Comparison of ENCODE assay signal across 8 cellular contexts in the genomic region with DNA sequence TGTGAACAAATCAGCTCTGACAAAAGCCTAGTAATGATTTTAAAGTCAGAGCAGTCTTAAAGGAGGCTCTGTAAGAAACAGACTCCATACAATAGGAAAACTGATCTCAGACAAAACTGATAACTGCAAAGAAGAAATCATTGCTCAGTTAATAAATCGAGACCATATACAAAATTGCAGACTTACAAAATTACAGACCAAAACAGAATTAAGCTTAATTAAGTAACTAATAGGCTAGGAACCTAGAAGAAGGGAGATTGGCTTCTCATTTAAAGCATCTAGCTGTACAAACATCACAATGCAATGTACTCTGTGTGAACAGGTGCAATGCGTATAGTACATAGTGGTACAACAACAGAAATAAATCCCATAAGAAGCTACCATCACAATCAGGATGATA. TPM values are rescaled to one million over a fixed set of nuclear protein-coding genes. Genes with fewer than 3 reads are reported as not detected.
DNase-seq lines count a peak whose midpoint lies in the region; ATAC-seq, FAIRE-seq and TF ChIP-seq lines count a peak whose summit lies in the region.

No MANE protein-coding gene starts in this region.

- no peak for TF ChIP-seq POLR2A in IMR-90 (IDR thresholded peaks at IDR 0.05; ENCODE audit: low read depth, low read length)

- CTCF ChIA-PET in IMR-90 (lab: Yijun Ruan, JAX), result interaction anchor here (0.5 to 1.6 kb wide), 2 partner anchors 8 to 95 kb away, joined by 4 to 7 read pairs; no protein-coding TSS in a partner anchor

- no peak for TF ChIP-seq RAD21 in IMR-90 (IDR thresholded peaks at IDR 0.05; ENCODE audit: low read length)

- no peak for FAIRE-seq in astrocyte (lab: Jason Lieb, UNC)

- peaks cover 6 to 22% (median 12%) of the 10 kb centered on the region in 10 experiments; a peak in 17 of 20 replicates for H3K4me1 ChIP-seq in BLaER1 treated with 17β-estradiol and CSF1 and Interleukin-3, amounts not matched to agents 10 nM and 100 nM
- H3K4me1 ChIP-seq in IMR-90 (ENCODE audit: control insufficient read depth, insufficient read depth, low read length) (no peaks in the 10 kb centered on the region; the same call in 1 of the 2 replicates), astrocyte (ENCODE audit: insufficient read depth, low read length) (no peaks in the 10 kb centered on the region), mesendoderm (ENCODE audit: control insufficient read depth, low read depth, low read length) (no peaks in the 10 kb centered on the region)

- H3K23ac ChIP-seq in IMR-90 (ENCODE audit: low read depth, low read length) (no peak overlapping the region), mesendoderm (ENCODE audit: low read length) (no peak overlapping the region)

- no CpG with 5 or more reads among the region's 2 CpGs for WGBS in IMR-90 (ENCODE audit: extremely low coverage in 2 of 2, insufficient read length in 1 of 2), 2 experiments
- WGBS in mesendoderm (ENCODE audit: extremely low coverage, insufficient coverage, low lambda C conversion rate), result no CpG with 5 or more reads among the region's 2 CpGs

- in situ Hi-C loops in IMR-90 (cut with MboI; ENCODE audit: low sequenced_read_pairs), result no loop called here

- peaks cover 8% of the 10 kb centered on the region for H3K4me1 Mint-ChIP-seq in astrocyte (ENCODE audit: low read depth, unreplicated experiment)
- H3K4me1 Mint-ChIP-seq in natural killer cell treated with Interleukin-12 subunit alpha and Interleukin-12 subunit beta and Interleukin-15 and Interleukin-18, amount 100 ng/mL, for 72 hours (ENCODE audit: low read depth in 2 of 2), result peaks cover 14 to 16% of the 10 kb centered on the region in 2 donors

- no peaks in the 10 kb centered on the region for H3K27me3 Mint-ChIP-seq in astrocyte (ENCODE audit: low read depth, unreplicated experiment)
- H3K27me3 Mint-ChIP-seq in natural killer cell treated with Interleukin-12 subunit alpha and Interleukin-12 subunit beta and Interleukin-15 and Interleukin-18, amount 100 ng/mL, for 72 hours, result no peaks in the 10 kb centered on the region

- H3K14ac ChIP-seq in IMR-90 (replicated peaks; ENCODE audit: low read depth, low read length), result no peak overlapping the region

- H4K20me1 ChIP-seq in BLaER1 treated with 17β-estradiol and CSF1 and Interleukin-3, amounts not matched to agents 10 nM and 100 nM, result no peaks in the 10 kb centered on the region; a peak in 1 of 22 replicates
- no peaks in the 10 kb centered on the region for H4K20me1 ChIP-seq in IMR-90 (ENCODE audit: insufficient read depth, low read length)
- H4K20me1 ChIP-seq in astrocyte (ENCODE audit: insufficient read depth, low read length), result no peaks in the 10 kb centered on the region

- no peak overlapping the region for H2BK15ac ChIP-seq in IMR-90 (ENCODE audit: low read depth, low read length)
- H2BK15ac ChIP-seq in mesendoderm (replicated peaks; ENCODE audit: low read depth), result no peak overlapping the region

- H2BK20ac ChIP-seq in IMR-90 (ENCODE audit: low read depth, low read length), result no peak overlapping the region

- H3K9me3 ChIP-seq in BLaER1 treated with 17β-estradiol and CSF1 and Interleukin-3, amounts not matched to agents 10 nM and 100 nM (replicated peaks in 1 of 11), result peaks cover 0 to 10% (median 3%) of the 10 kb centered on the region in 11 experiments; a peak in 7 of 22 replicates
- H3K9me3 ChIP-seq in IMR-90 (ENCODE audit: control insufficient read depth, insufficient read depth, low read length) (no peaks in the 10 kb centered on the region), astrocyte (ENCODE audit: insufficient read depth, low read depth, low read length) (no peaks in the 10 kb centered on the region)

- H2AFZ ChIP-seq in IMR-90 (replicated peaks; ENCODE audit: low read length, poor library complexity), result no peak overlapping the region
- no peak overlapping the region for H2AFZ ChIP-seq in astrocyte (ENCODE audit: low read depth, low read length)

- no peak overlapping the region for H3K27ac ChIP-seq in BLaER1 treated with 17β-estradiol and CSF1 and Interleukin-3, amounts not matched to agents 10 nM and 100 nM
- H3K27ac ChIP-seq in IMR-90 (ENCODE audit: insufficient read depth, low read length) (no peak overlapping the region), astrocyte (ENCODE audit: low read depth, low read length) (no peak overlapping the region), mesendoderm (ENCODE audit: low read depth, low read length) (no peak overlapping the region)

- no peaks in the 10 kb centered on the region for H3K36me3 Mint-ChIP-seq in astrocyte (ENCODE audit: low read depth, unreplicated experiment)
- peaks cover 11% of the 10 kb centered on the region for H3K36me3 Mint-ChIP-seq in natural killer cell treated with Interleukin-12 subunit alpha and Interleukin-12 subunit beta and Interleukin-15 and Interleukin-18, amount 100 ng/mL, for 72 hours

- no peak overlapping the region for H2BK5ac ChIP-seq in IMR-90 (ENCODE audit: low read depth, low read length, poor library complexity, severe bottlenecking)
- no peak overlapping the region for H2BK5ac ChIP-seq in mesendoderm (ENCODE audit: low read length)

- no peak overlapping the region for H3K27ac Mint-ChIP-seq in astrocyte (ENCODE audit: unreplicated experiment)
- H3K27ac Mint-ChIP-seq in natural killer cell treated with Interleukin-12 subunit alpha and Interleukin-12 subunit beta and Interleukin-15 and Interleukin-18, amount 100 ng/mL, for 72 hours, result peak overlapping the region; percentile 42 to 71

- dilution Hi-C loops in IMR-90 (cut with HindIII; ENCODE audit: low sequenced_read_pairs, unreplicated experiment), result no loop called here

- TF ChIP-seq CTCF in IMR-90 (conservative IDR thresholded peaks at IDR 0.05; ENCODE audit: low read depth, low read length) (no peak), astrocyte (IDR thresholded peaks at IDR 0.05; ENCODE audit: insufficient read depth, low read depth, low read length) (no peak)

- POLR2A ChIA-PET in IMR-90 (lab: Charles Lee; ENCODE audit: unreplicated experiment), result no interaction called here

- peak overlapping the region; percentile 75 for H3K4me3 Mint-ChIP-seq in astrocyte (ENCODE audit: unreplicated experiment)
- no peak overlapping the region for H3K4me3 Mint-ChIP-seq in natural killer cell treated with Interleukin-12 subunit alpha and Interleukin-12 subunit beta and Interleukin-15 and Interleukin-18, amount 100 ng/mL, for 72 hours

- H3K56ac ChIP-seq in IMR-90 (ENCODE audit: extremely low read depth, insufficient read depth, low read length) (no peak overlapping the region), mesendoderm (ENCODE audit: low read length) (no peak overlapping the region)

- peaks cover 4% of the 10 kb centered on the region for H3K9me3 Mint-ChIP-seq in astrocyte (ENCODE audit: unreplicated experiment)
- H3K9me3 Mint-ChIP-seq in natural killer cell treated with Interleukin-12 subunit alpha and Interleukin-12 subunit beta and Interleukin-15 and Interleukin-18, amount 100 ng/mL, for 72 hours, result no peaks in the 10 kb centered on the region

- H3K4me3 ChIP-seq in BLaER1 treated with 17β-estradiol and CSF1 and Interleukin-3, amounts not matched to agents 10 nM and 100 nM, result peak overlapping the region in 2 of 10 experiments; percentile 34 to 41; a peak in 2 of 20 replicates
- H3K4me3 ChIP-seq in IMR-90 (ENCODE audit: insufficient read depth, low read depth, low read length) (no peak overlapping the region), astrocyte (ENCODE audit: insufficient read depth, low read depth, low read length) (no peak overlapping the region), mesendoderm (ENCODE audit: low read length) (no peak overlapping the region)

- H3K4ac ChIP-seq in IMR-90 (ENCODE audit: low read depth, low read length), result no peak overlapping the region
- H3K4ac ChIP-seq in mesendoderm (ENCODE audit: low read depth, low read length), result no peak overlapping the region

- H3K4me2 ChIP-seq in BLaER1 treated with 17β-estradiol and CSF1 and Interleukin-3, amounts not matched to agents 10 nM and 100 nM, result peak overlapping the region; percentile 30 to 75 (median 65); a peak in 18 of 22 replicates
- H3K4me2 ChIP-seq in IMR-90 (ENCODE audit: low read depth, low read length), result peak overlapping the region; percentile 18; the same call in 1 of the 2 replicates
- H3K4me2 ChIP-seq in astrocyte (ENCODE audit: low read length), result peak overlapping the region; percentile 85
- no peak overlapping the region for H3K4me2 ChIP-seq in mesendoderm (ENCODE audit: low read length)

- H3K9ac ChIP-seq in BLaER1 treated with 17β-estradiol and CSF1 and Interleukin-3, amounts not matched to agents 10 nM and 100 nM, result peak overlapping the region in 2 of 11 experiments; percentile 54 to 62; a peak in 6 of 22 replicates
- no peak overlapping the region; the same call in 1 of the 2 replicates for H3K9ac ChIP-seq in IMR-90 (ENCODE audit: low read depth, low read length)
- H3K9ac ChIP-seq in astrocyte (ENCODE audit: low read length), result no peak overlapping the region
- no peak overlapping the region for H3K9ac ChIP-seq in mesendoderm (ENCODE audit: low read length)

- no TSS peak for BruUV-seq in IMR-90 (replicated peaks; lab: Mats Ljungman, UMichigan)

- DNase-seq in IMR-90 (no peak), astrocyte (ENCODE audit: low read depth) (no peak), mesendoderm (no peak)
- DNase-seq in natural killer cell treated with Interleukin-12 subunit alpha and Interleukin-12 subunit beta and Interleukin-15 and Interleukin-18, amount 100 ng/mL, for 72 hours (ENCODE audit: low spot score), result no peak
- no peak for DNase-seq in stimulated activated CD4-positive, alpha-beta T cell treated with anti-CD3 and anti-CD28 coated beads, Interleukin-12 subunit alpha, Interleukin-12 subunit beta, amount 100 ng/mL, for 4 hours

- H2AK9ac ChIP-seq in IMR-90 (replicated peaks; ENCODE audit: low read depth, low read length, poor library complexity), result no peak overlapping the region

- H3K79me1 ChIP-seq in IMR-90 (ENCODE audit: low read depth in 1 of 2, low read length in 2 of 2) (no peaks in the 10 kb centered on the region; a peak in 1 of 4 replicates), mesendoderm (ENCODE audit: low read length) (no peaks in the 10 kb centered on the region)

- H3K18ac ChIP-seq in IMR-90 (ENCODE audit: low read depth, low read length), result no peak overlapping the region
- H3K18ac ChIP-seq in mesendoderm (ENCODE audit: low read length), result no peak overlapping the region

- no peaks in the 10 kb centered on the region for H3K27me3 ChIP-seq in BLaER1 treated with 17β-estradiol and CSF1 and Interleukin-3, amounts not matched to agents 10 nM and 100 nM
- no peaks in the 10 kb centered on the region for H3K27me3 ChIP-seq in IMR-90 (ENCODE audit: control insufficient read depth, insufficient read depth, low read length)
- no peaks in the 10 kb centered on the region for H3K27me3 ChIP-seq in astrocyte (ENCODE audit: insufficient read depth, low read length)
- H3K27me3 ChIP-seq in mesendoderm (ENCODE audit: insufficient read depth, low read length, poor library complexity), result no peaks in the 10 kb centered on the region

- no peak overlapping the region; a peak in 1 of 4 replicates for H4K8ac ChIP-seq in IMR-90 (ENCODE audit: low read depth in 2 of 2, low read length in 2 of 2)
- no peak overlapping the region for H4K8ac ChIP-seq in mesendoderm (ENCODE audit: low read depth, low read length)

- ATAC-seq in IMR-90 (ENCODE audit: low read depth) (no peak), GM21825 (IDR thresholded peaks at IDR 0.05; ENCODE audit: unreplicated experiment) (no peak), HG02759 (IDR thresholded peaks at IDR 0.05; ENCODE audit: unreplicated experiment) (no peak)
- no peak for ATAC-seq in natural killer cell treated with Interleukin-12 subunit alpha and Interleukin-12 subunit beta and Interleukin-15 and Interleukin-18, amount 100 ng/mL, for 72 hours

- H2AK5ac ChIP-seq in IMR-90 (ENCODE audit: low read depth, low read length) (no peak overlapping the region), mesendoderm (ENCODE audit: low read length) (no peak overlapping the region)

- peaks cover 0 to 9% (median 0%) of the 10 kb centered on the region in 11 experiments; a peak in 1 of 22 replicates for H3K36me3 ChIP-seq in BLaER1 treated with 17β-estradiol and CSF1 and Interleukin-3, amounts not matched to agents 10 nM and 100 nM
- no peaks in the 10 kb centered on the region for H3K36me3 ChIP-seq in IMR-90 (ENCODE audit: control insufficient read depth, insufficient read depth, low read length)
- H3K36me3 ChIP-seq in astrocyte (ENCODE audit: insufficient read depth, low read length), result no peaks in the 10 kb centered on the region
- H3K36me3 ChIP-seq in mesendoderm (ENCODE audit: control insufficient read depth, insufficient read depth, low read length), result no peaks in the 10 kb centered on the region

- intact Hi-C loops in IMR-90 (cut with micrococcal nuclease), result loop anchor here (5.0 kb wide), 1 partner anchor 711 kb away; no protein-coding TSS in a partner anchor

- no peak overlapping the region for H4K91ac ChIP-seq in IMR-90 (ENCODE audit: insufficient read depth, low read depth, low read length)

- no peaks in the 10 kb centered on the region for H3K9me1 ChIP-seq in IMR-90 (ENCODE audit: insufficient read depth, low read length)

- H4K5ac ChIP-seq in IMR-90 (ENCODE audit: low read depth, low read length) (no peak overlapping the region), mesendoderm (ENCODE audit: low read length) (no peak overlapping the region)

- no peak overlapping the region for H2BK120ac ChIP-seq in IMR-90 (ENCODE audit: low read depth, low read length)
- no peak overlapping the region for H2BK120ac ChIP-seq in mesendoderm (ENCODE audit: low read depth, low read length)

- no peaks in the 10 kb centered on the region for H3K79me2 ChIP-seq in astrocyte (ENCODE audit: insufficient read depth, low read length)
- no peaks in the 10 kb centered on the region for H3K79me2 ChIP-seq in mesendoderm (ENCODE audit: control insufficient read depth, insufficient read depth, low read length)

RNA-seq across cellular contexts. Expression of a gene that starts 46.3 kb away (rescaled TPM):
- total RNA-seq in IMR-90 (2012; rRNA removed) (13.3 and 14.7 TPM in 2 replicates), astrocyte (19.7 and 21.4 TPM in 2 replicates)
- 0.75 and 0.87 TPM in 2 replicates for polyA plus RNA-seq in IMR-90 (2012; rRNA removed)
- polyA plus RNA-seq in IMR-90 (2012; cell fraction: cytosol; rRNA removed), result 0.25 and 0.55 TPM in 2 replicates
- 2.3 and 2.6 TPM in 2 replicates for polyA plus RNA-seq in IMR-90 (2012; cell fraction: nucleus; rRNA removed; ENCODE audit: low replicate concordance)
- total RNA-seq in natural killer cell treated with Interleukin-12 subunit alpha and Interleukin-12 subunit beta and Interleukin-15 and Interleukin-18, amount 100 ng/mL, for 72 hours, result 10 to 100 TPM in 1 of 2 donors, 1 to 10 TPM in 1; 8.7 to 14.2 TPM
- polyA plus RNA-seq in mesendoderm (2013, experiment 1 of 2), result 0.13 TPM
- 0.24 TPM for polyA plus RNA-seq in mesendoderm (2013, experiment 2 of 2)
